Comparison of ENCODE assay signal across 19 cellular contexts in the genomic region with DNA sequence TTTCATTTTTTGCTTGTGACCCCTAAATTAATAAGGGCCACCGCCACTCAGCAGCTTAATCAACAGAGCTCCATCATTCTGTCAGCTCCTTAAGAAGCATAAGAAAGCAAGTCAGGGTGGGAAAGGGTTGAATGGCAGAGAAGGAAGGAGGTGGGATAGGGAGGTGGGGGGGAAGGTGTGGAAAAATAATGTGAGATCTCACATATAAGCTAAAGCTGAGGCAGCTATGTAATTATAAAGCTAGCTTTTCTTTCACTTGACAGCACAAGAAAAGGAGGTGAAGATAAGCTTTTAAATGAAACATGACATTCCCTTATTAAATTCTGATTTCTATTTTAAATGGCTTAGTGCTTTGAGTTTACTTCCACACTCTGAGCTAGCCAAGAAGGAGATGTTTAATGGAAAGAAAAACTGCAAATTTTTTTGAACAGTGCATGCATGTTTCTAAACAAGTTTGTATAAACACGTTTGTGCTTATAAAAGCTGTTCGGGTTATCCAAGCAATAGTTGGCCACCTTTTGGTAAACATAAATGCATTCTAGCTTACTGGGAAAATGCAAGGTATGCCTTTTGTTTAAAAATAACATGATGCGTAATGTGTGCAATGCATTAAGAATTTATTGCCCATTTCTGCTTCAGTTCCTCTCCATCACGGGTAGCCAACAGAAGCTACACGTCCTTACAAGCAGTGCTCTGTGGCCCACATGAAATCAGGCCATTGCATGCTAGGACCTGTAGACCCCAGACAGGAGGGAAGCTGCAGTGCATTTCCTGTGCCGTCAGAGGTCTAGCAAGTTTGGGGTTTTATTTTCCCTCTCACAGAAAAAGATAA.
DNase-seq lines count a peak whose midpoint lies in the region; TF ChIP-seq lines count a peak whose summit lies in the region.
"Had no signal": no experiment of that assay in that cellular context is flagged by ENCODE, and none has a peak within 500 bp of the region (broad histone marks: within the 10 kb centered on the region; RNA-seq: fewer than 3 reads in every experiment).

No MANE protein-coding gene starts in this region.

- H3K9ac ChIP-seq in skeletal muscle satellite cell (ENCODE audit: low read depth, low read length) (no peak overlapping the region), SK-N-SH (no peak overlapping the region)
- H3K9ac ChIP-seq: KMS-11 had no signal

- H3K27me3 ChIP-seq in SJSA1 (replicated peaks) (no peaks in the 10 kb centered on the region), skeletal muscle satellite cell (ENCODE audit: control insufficient read depth, insufficient read depth, low read length) (no peaks in the 10 kb centered on the region), Caco-2 (replicated peaks; ENCODE audit: control insufficient read depth, insufficient read depth, low read length) (no peaks in the 10 kb centered on the region), SK-N-SH (ENCODE audit: insufficient read depth) (no peaks in the 10 kb centered on the region)
- H3K27me3 ChIP-seq: uterus had no signal

- 0 out of 2 replicates have a peak, but pooled peaks cover 3% of the 10 kb centered on the region for H3K79me2 ChIP-seq in SK-N-SH (ENCODE audit: insufficient read depth)

- H3K9me2 ChIP-seq in SK-N-SH, result no peaks in the 10 kb centered on the region

- WGBS in SK-N-SH (ENCODE audit: low lambda C conversion rate), result 87% methylated on average over 7 of the region's 7 CpGs

- H3K27ac Mint-ChIP-seq in Caco-2 (ENCODE audit: unreplicated experiment), result no peak overlapping the region
- H3K27ac Mint-ChIP-seq: activated naive CD4-positive, alpha-beta T cell treated with anti-CD3 and anti-CD28 coated beads, Interleukin-2, amount 50 U/mL, for 24 hours; stimulated activated naive CD8-positive, alpha-beta T cell treated with anti-CD3 and anti-CD28 coated beads, Interleukin-15, amount 100 ng/mL, for 72 hours had no signal

- no peak overlapping the region for H3K4me3 Mint-ChIP-seq in Caco-2 (ENCODE audit: unreplicated experiment)
- H3K4me3 Mint-ChIP-seq: activated naive CD4-positive, alpha-beta T cell treated with anti-CD3 and anti-CD28 coated beads, Interleukin-2, amount 50 U/mL, for 24 hours; stimulated activated naive CD8-positive, alpha-beta T cell treated with anti-CD3 and anti-CD28 coated beads, Interleukin-15, amount 100 ng/mL, for 72 hours had no signal

- no peaks in the 10 kb centered on the region for H3K36me3 Mint-ChIP-seq in Caco-2 (ENCODE audit: insufficient read depth, unreplicated experiment)
- H3K36me3 Mint-ChIP-seq: activated naive CD4-positive, alpha-beta T cell treated with anti-CD3 and anti-CD28 coated beads, Interleukin-2, amount 50 U/mL, for 24 hours had no signal

- no peaks in the 10 kb centered on the region for H3K36me3 ChIP-seq in HEK293 (ENCODE audit: control insufficient read depth in 2 of 2, insufficient read depth in 1 of 2, low read length in 2 of 2)
- H3K36me3 ChIP-seq in SJSA1, result no peaks in the 10 kb centered on the region; the same call in 1 of the 2 replicates
- no peaks in the 10 kb centered on the region for H3K36me3 ChIP-seq in skeletal muscle satellite cell (ENCODE audit: insufficient read depth, low read length)
- H3K36me3 ChIP-seq in Caco-2 (ENCODE audit: control insufficient read depth, insufficient read depth, low read length), result no peaks in the 10 kb centered on the region
- H3K36me3 ChIP-seq in SK-N-SH (replicated peaks in 1 of 2; ENCODE audit: control insufficient read depth in 1 of 2, insufficient read depth in 2 of 2, low read length in 1 of 2), result no peaks in the 10 kb centered on the region
- H3K36me3 ChIP-seq: HAP-1, pancreas, uterus had no signal

- H4K20me1 ChIP-seq in SK-N-SH (ENCODE audit: insufficient read depth), result no peaks in the 10 kb centered on the region

- H3K4me3 ChIP-seq in HEK293 (ENCODE audit: low read depth, low read length), result no peak overlapping the region
- H3K4me3 ChIP-seq in SJSA1, result no peak overlapping the region
- no peak overlapping the region for H3K4me3 ChIP-seq in fibroblast of villous mesenchyme (ENCODE audit: low read depth, low read length)
- H3K4me3 ChIP-seq in skeletal muscle satellite cell (ENCODE audit: low read length), result no peak overlapping the region
- no peak overlapping the region for H3K4me3 ChIP-seq in Caco-2 (ENCODE audit: low read depth, low read length)
- H3K4me3 ChIP-seq in SK-N-SH (ENCODE audit: low read depth in 2 of 2, low read length in 1 of 2), result no peak overlapping the region
- H3K4me3 ChIP-seq: HAP-1, pancreas, uterus had no signal

- H3K4me1 Mint-ChIP-seq in Caco-2 (ENCODE audit: low read depth, unreplicated experiment), result peaks cover 9% of the 10 kb centered on the region
- H3K4me1 Mint-ChIP-seq: activated naive CD4-positive, alpha-beta T cell treated with anti-CD3 and anti-CD28 coated beads, Interleukin-2, amount 50 U/mL, for 24 hours; stimulated activated naive CD8-positive, alpha-beta T cell treated with anti-CD3 and anti-CD28 coated beads, Interleukin-15, amount 100 ng/mL, for 72 hours had no signal

- TF ChIP-seq CTCF in HEK293 (tag by site-specific recombination; IDR thresholded peaks at IDR 0.05), result no peak
- TF ChIP-seq CTCF in fibroblast of villous mesenchyme (IDR thresholded peaks at IDR 0.05; ENCODE audit: insufficient read depth, low read depth, low read length), result no peak
- TF ChIP-seq CTCF in Caco-2 (IDR thresholded peaks at IDR 0.05; ENCODE audit: insufficient read depth in 1 of 2, low read depth in 1 of 2, low read length in 1 of 2, severe bottlenecking in 1 of 2, unreplicated experiment in 1 of 2), result no peak
- no peak for TF ChIP-seq CTCF in SK-N-SH (IDR thresholded peaks at IDR 0.05)

- intact Hi-C loops in Caco-2 (cut with micrococcal nuclease; ENCODE audit: unreplicated experiment), result no loop called here

- POLR2A ChIA-PET in HEK293 (lab: Yijun Ruan, JAX) (interaction anchor here (0.6 kb wide), 1 partner anchor 66 kb away, joined by 3 read pairs; no protein-coding TSS in a partner anchor), Caco-2 (lab: Charles Lee) (no interaction called here), SK-N-SH (lab: Yijun Ruan, JAX) (no interaction called here)

- H3F3A ChIP-seq in SK-N-SH (replicated peaks; ENCODE audit: insufficient read depth), result no peaks in the 10 kb centered on the region

- no peaks in the 10 kb centered on the region for H3K9me3 Mint-ChIP-seq in Caco-2 (ENCODE audit: unreplicated experiment)
- H3K9me3 Mint-ChIP-seq: activated naive CD4-positive, alpha-beta T cell treated with anti-CD3 and anti-CD28 coated beads, Interleukin-2, amount 50 U/mL, for 24 hours; stimulated activated naive CD8-positive, alpha-beta T cell treated with anti-CD3 and anti-CD28 coated beads, Interleukin-15, amount 100 ng/mL, for 72 hours had no signal

- no peak for TF ChIP-seq EP300 in SK-N-SH (IDR thresholded peaks at IDR 0.05; ENCODE audit: borderline replicate concordance in 1 of 2, low read depth in 1 of 2, low read length in 1 of 2)

- BruUV-seq in Caco-2 (replicated peaks; lab: Mats Ljungman, UMichigan), result no TSS peak

- H3K4me1 ChIP-seq in HEK293 (ENCODE audit: control insufficient read depth, insufficient read depth, low read length) (peaks cover 13% of the 10 kb centered on the region), SJSA1 (replicated peaks) (peaks cover 22% of the 10 kb centered on the region), skeletal muscle satellite cell (ENCODE audit: control insufficient read depth, insufficient read depth, low read length) (peaks cover 9% of the 10 kb centered on the region), Caco-2 (peaks cover 7% of the 10 kb centered on the region; the same call in 1 of the 2 replicates), SK-N-SH (ENCODE audit: control insufficient read depth in 1 of 2, insufficient read depth in 2 of 2, low read depth in 1 of 2, low read length in 1 of 2) (peaks cover 3 to 13% of the 10 kb centered on the region in 2 experiments; a peak in 2 of 4 replicates)
- H3K4me1 ChIP-seq: pancreas, uterus had no signal

- H3K27ac ChIP-seq in HEK293 (ENCODE audit: extremely low read depth, low read depth, low read length) (no peak overlapping the region), SJSA1 (peak overlapping the region; percentile 62), SK-N-SH (ENCODE audit: low read depth in 2 of 2, low read length in 1 of 2) (no peak overlapping the region)
- H3K27ac ChIP-seq: KMS-11, pancreas, uterus had no signal

- H3K4me2 ChIP-seq in skeletal muscle satellite cell (ENCODE audit: low read length), result peak overlapping the region; percentile 28
- no peak overlapping the region for H3K4me2 ChIP-seq in SK-N-SH
- H3K4me2 ChIP-seq: KMS-11 had no signal

- TF ChIP-seq RAD21 in SK-N-SH (IDR thresholded peaks at IDR 0.05; ENCODE audit: low read length), result no peak

- CTCF ChIA-PET in HEK293 (lab: Yijun Ruan, JAX), result no interaction called here
- CTCF ChIA-PET in Caco-2 (lab: Charles Lee), result interaction anchor here (0.6 to 0.9 kb wide), 2 partner anchors 10 to 111 kb away, joined by 3 read pairs; no protein-coding TSS in a partner anchor
- CTCF ChIA-PET in SK-N-SH (lab: Yijun Ruan, JAX), result interaction anchor here (1.0 to 1.2 kb wide), 3 partner anchors 10 to 105 kb away, joined by 3 to 4 read pairs (median 3); no protein-coding TSS in a partner anchor

- H2AFZ ChIP-seq in SK-N-SH (ENCODE audit: low read depth), result no peak overlapping the region

- no peaks in the 10 kb centered on the region for H3K9me3 ChIP-seq in HEK293 (ENCODE audit: control insufficient read depth, insufficient read depth, low read depth, low read length)
- no peaks in the 10 kb centered on the region; the same call in 1 of the 2 replicates for H3K9me3 ChIP-seq in SJSA1 (replicated peaks)
- H3K9me3 ChIP-seq in skeletal muscle satellite cell (replicated peaks; ENCODE audit: low read length), result no peaks in the 10 kb centered on the region
- no peaks in the 10 kb centered on the region for H3K9me3 ChIP-seq in Caco-2
- no peaks in the 10 kb centered on the region for H3K9me3 ChIP-seq in SK-N-SH
- H3K9me3 ChIP-seq: HAP-1, pancreas, uterus had no signal

- H3K27me3 Mint-ChIP-seq in Caco-2 (ENCODE audit: insufficient read depth, unreplicated experiment), result peaks cover 15% of the 10 kb centered on the region

- DNase-seq in SJSA1 (ENCODE audit: low read depth in 1 of 2, low spot score in 2 of 2) (peak; percentile 79 to 80), fibroblast of villous mesenchyme (ENCODE audit: low read depth) (peak; percentile 74), Caco-2 (no peak), SK-N-SH (no peak), NCI-H1436 treated with DMSO at 0.1 percent for 48 hours (lab: John Stamatoyannopoulos, UW) (no peak)
- DNase-seq: activated CD4-positive, alpha-beta T cell treated with anti-CD3 and anti-CD28 coated beads for 1 hour; central memory CD4-positive, alpha-beta T cell; glutamatergic neuron; kidney; NCI-H187 treated with DMSO at 0.1 percent for 48 hours; pancreas; stimulated activated naive CD8-positive, alpha-beta T cell treated with anti-CD3 and anti-CD28 coated beads, Interleukin-15, amount 100 ng/mL, for 72 hours; T-helper 2 cell; uterus had no signal

TF ChIP-seq in SK-N-SH, 30 proteins besides CTCF, POLR2A, EP300 and RAD21 (continues in another document):
- no peak for TF ChIP-seq SIN3A (IDR thresholded peaks at IDR 0.05; ENCODE audit: borderline replicate concordance, low read depth, low read length)
- no peak for TF ChIP-seq FOXM1 (IDR thresholded peaks at IDR 0.05; ENCODE audit: low read depth)
- TF ChIP-seq FOXJ3 (CRISPR knock-in tag; IDR thresholded peaks at IDR 0.05), result no peak
- TF ChIP-seq MEF2A (IDR thresholded peaks at IDR 0.05; ENCODE audit: borderline replicate concordance, low read depth), result no peak
- TF ChIP-seq YY1 (IDR thresholded peaks at IDR 0.05; ENCODE audit: low read depth), result no peak

Comparison
In these comparisons a context has a peak if more than half of its experiments do, and no peak if none do; other contexts are left out.
1. DNase-seq: peak in SJSA1 (2 of 2) and fibroblast of villous mesenchyme (single experiment); none in Caco-2 (0 of 2), SK-N-SH (single experiment) and NCI-H1436 treated with DMSO at 0.1 percent for 48 hours (single experiment).